8 cellular contexts compared by ENCODE assay signal in the genomic region with DNA sequence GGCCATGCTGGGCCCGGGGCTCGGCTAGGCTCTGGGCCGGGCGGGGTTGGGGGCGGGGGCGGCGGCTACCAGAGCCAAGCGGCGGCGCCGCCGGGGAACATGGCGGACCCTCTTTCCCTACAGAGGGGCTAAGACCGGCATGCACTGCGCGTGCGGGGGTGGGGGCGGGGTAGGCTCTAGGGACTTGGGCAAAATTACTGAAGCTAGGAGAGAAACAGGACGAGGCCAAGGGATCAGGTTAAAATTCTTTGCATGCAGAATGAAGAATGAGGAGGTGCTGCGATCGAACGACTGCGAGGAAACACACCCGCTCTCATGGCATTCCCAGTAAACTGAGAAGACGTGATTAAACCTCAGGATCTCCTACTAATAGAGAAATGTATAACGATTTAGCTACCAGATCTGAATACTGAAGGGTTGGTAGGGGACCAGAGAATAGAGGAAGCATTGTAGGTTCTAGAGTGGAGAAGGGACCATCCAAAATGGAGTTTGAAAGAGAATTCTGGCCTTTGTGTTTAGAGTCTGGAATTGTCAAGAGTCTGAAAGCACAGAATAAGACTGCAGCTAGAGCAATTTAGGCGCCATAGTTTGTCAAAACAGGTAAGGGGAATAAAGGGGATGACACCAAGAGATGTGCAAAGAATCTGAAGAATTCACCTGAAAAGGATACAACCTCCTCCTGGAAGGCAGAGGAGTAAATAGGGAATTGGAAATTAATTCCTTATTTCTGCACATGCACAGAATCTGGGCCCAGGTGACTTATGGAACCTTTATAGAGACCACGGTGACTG. TPM values are rescaled to one million over a fixed set of nuclear protein-coding genes. Genes with fewer than 3 reads are reported as not detected.
DNase-seq lines count a peak whose midpoint lies in the region; ATAC-seq, FAIRE-seq and TF ChIP-seq lines count a peak whose summit lies in the region.

A gene (minus strand): TSS at position 141 of the 791 bp plus-strand sequence. CDS start 135 bp downstream, at position 6.

- no peak for TF ChIP-seq CTCF in activated B cell treated with CpG ODN at 0.5 μM for 24 hours (IDR thresholded peaks at IDR 0.05)
- TF ChIP-seq CTCF in keratinocyte (optimal IDR thresholded peaks at IDR 0.05 in 1 of 3, IDR thresholded peaks at IDR 0.05 in 1 of 3, conservative IDR thresholded peaks at IDR 0.05 in 1 of 3; ENCODE audit: extremely low read depth in 1 of 3, insufficient read depth in 2 of 3, low read length in 3 of 3) = no peak

- peaks cover 52% of the 10 kb centered on the region for H3K4me1 Mint-ChIP-seq in activated B cell treated with CpG ODN at 0.5 μM for 24 hours
- H3K4me1 Mint-ChIP-seq in central memory CD8-positive, alpha-beta T cell = peaks cover 51% of the 10 kb centered on the region

- DNase-seq in ACHN (peak; percentile 97), NCI-H345 (lab: John Stamatoyannopoulos, UW) (peak; percentile 92), activated B cell treated with CpG ODN at 0.5 μM for 24 hours (no peak), keratinocyte (ENCODE audit: low read depth, low spot score) (peak; percentile 72)
- DNase-seq in central memory CD8-positive, alpha-beta T cell (ENCODE audit: low spot score in 2 of 2) = peak; percentile 52 to 67
- peak; percentile 82 to 91 (median 84) for DNase-seq in stimulated activated CD4-positive, alpha-beta T cell treated with anti-CD3 and anti-CD28 coated beads, Interleukin-12 subunit alpha, Interleukin-12 subunit beta, amount 100 ng/mL, for 48 hours (ENCODE audit: low read depth in 2 of 3, low spot score in 1 of 3)

- H3K9me1 ChIP-seq in keratinocyte (ENCODE audit: control insufficient read depth, extremely low read depth, insufficient read depth, low read length) = no peaks in the 10 kb centered on the region

- H3K9me3 ChIP-seq in keratinocyte (ENCODE audit: control insufficient read depth, low read depth, low read length) = no peaks in the 10 kb centered on the region

- no peaks in the 10 kb centered on the region for H3K27me3 ChIP-seq in keratinocyte (ENCODE audit: control insufficient read depth, extremely low read depth, insufficient read depth, low read length)

- POLR2A ChIA-PET in activated B cell treated with CpG ODN at 0.5 μM for 24 hours (lab: Charles Lee) = interaction anchor here (0.6 to 2.7 kb wide), 26 partner anchors 10 to 1616 kb away, joined by 3 to 39 read pairs (median 6); a partner anchor contains a TSS

- CTCF ChIA-PET in activated B cell treated with CpG ODN at 0.5 μM for 24 hours (lab: Charles Lee) = no interaction called here

- no peaks in the 10 kb centered on the region for H3K27me3 Mint-ChIP-seq in activated B cell treated with CpG ODN at 0.5 μM for 24 hours
- H3K27me3 Mint-ChIP-seq in central memory CD8-positive, alpha-beta T cell = no peaks in the 10 kb centered on the region

- H3K4me3 ChIP-seq in keratinocyte (ENCODE audit: control insufficient read depth in 2 of 3, extremely low read depth in 1 of 3, insufficient read depth in 2 of 3, low read depth in 1 of 3, low read length in 3 of 3) = peak within 1 kb of the TSS; percentile 55 to 89 (median 85)

- dilution Hi-C loops in keratinocyte (cut with MboI; ENCODE audit: extremely low pct_ligation_motif_present, low sequenced_read_pairs) = no loop called here

- peaks cover 20% of the 10 kb centered on the region for H3K4me1 ChIP-seq in keratinocyte (ENCODE audit: control insufficient read depth, extremely low read depth, insufficient read depth, low read length)

- H3K27ac Mint-ChIP-seq in activated B cell treated with CpG ODN at 0.5 μM for 24 hours = peak within 1 kb of the TSS; percentile 96
- H3K27ac Mint-ChIP-seq in central memory CD8-positive, alpha-beta T cell (ENCODE audit: low read depth) = peak within 1 kb of the TSS; percentile 77

- peaks cover 38% of the 10 kb centered on the region for H3K79me2 ChIP-seq in keratinocyte (ENCODE audit: control insufficient read depth, insufficient read depth, low read length)

- peak within 1 kb of the TSS; percentile 89 for H3K27ac ChIP-seq in keratinocyte (ENCODE audit: control insufficient read depth, insufficient read depth, low read length)

- peak within 1 kb of the TSS; percentile 95 for H3K9ac ChIP-seq in keratinocyte (ENCODE audit: control insufficient read depth, extremely low read depth, insufficient read depth, low read length)

- H4K20me1 ChIP-seq in keratinocyte (ENCODE audit: control insufficient read depth, extremely low read depth, insufficient read depth, low read length) = no peaks in the 10 kb centered on the region

- intact Hi-C loops in activated B cell treated with CpG ODN at 0.5 μM for 24 hours (cut with micrococcal nuclease) = loop anchor here (1.0 to 10.0 kb wide), 11 partner anchors 17 to 1616 kb away; a partner anchor contains a TSS

- FAIRE-seq in keratinocyte (lab: Jason Lieb, UNC) = peak; percentile 84

- in situ Hi-C loops in ACHN (cut with HindIII; ENCODE audit: low pct_ligation_motif_present, low pct_unique_long_range_greater_than_20kb, low sequenced_read_pairs) = no loop called here

- no peaks in the 10 kb centered on the region for H3K9me3 Mint-ChIP-seq in activated B cell treated with CpG ODN at 0.5 μM for 24 hours
- H3K9me3 Mint-ChIP-seq in central memory CD8-positive, alpha-beta T cell = no peaks in the 10 kb centered on the region

- peaks cover 0 to 4% of the 10 kb centered on the region in 2 experiments for H3K36me3 ChIP-seq in keratinocyte (ENCODE audit: control insufficient read depth in 2 of 2, extremely low read depth in 1 of 2, insufficient read depth in 2 of 2, low read length in 2 of 2)

- H2AFZ ChIP-seq in keratinocyte (ENCODE audit: control insufficient read depth, low read length) = peak within 1 kb of the TSS; percentile 72

- ATAC-seq in GM18907 (IDR thresholded peaks at IDR 0.05; ENCODE audit: unreplicated experiment) (peak; percentile 67), HG03196 (IDR thresholded peaks at IDR 0.05; ENCODE audit: unreplicated experiment) (peak; percentile 59), activated B cell treated with CpG ODN at 0.5 μM for 24 hours (ENCODE audit: low read depth) (peak; percentile 73)
- peak; percentile 85 for ATAC-seq in central memory CD8-positive, alpha-beta T cell (replicated peaks; ENCODE audit: extremely low read depth, poor library complexity, severe bottlenecking)

- peaks cover 10% of the 10 kb centered on the region for H3K36me3 Mint-ChIP-seq in activated B cell treated with CpG ODN at 0.5 μM for 24 hours (ENCODE audit: low read depth)
- peaks cover 5% of the 10 kb centered on the region for H3K36me3 Mint-ChIP-seq in central memory CD8-positive, alpha-beta T cell (ENCODE audit: insufficient read depth)

- peak within 1 kb of the TSS; percentile 85 for H3K4me2 ChIP-seq in keratinocyte (ENCODE audit: control insufficient read depth, extremely low read depth, insufficient read depth, low read depth, low read length)

- H3K4me3 Mint-ChIP-seq in activated B cell treated with CpG ODN at 0.5 μM for 24 hours = peak within 1 kb of the TSS; percentile 92
- H3K4me3 Mint-ChIP-seq in central memory CD8-positive, alpha-beta T cell = peak within 1 kb of the TSS; percentile 80

RNA-seq across cellular contexts. Expression of the gene that starts here (rescaled TPM):
- 41.4 and 43.3 TPM in 2 replicates for total RNA-seq in activated B cell treated with CpG ODN at 0.5 μM for 24 hours
- polyA plus RNA-seq in keratinocyte = 14.8 to 23.5 TPM (median 20.6 TPM) in 3 replicates
- polyA plus RNA-seq in keratinocyte (2011; ENCODE audit: low read depth) = 21.2 TPM
- polyA plus RNA-seq in keratinocyte (2011; cell fraction: cytosol; rRNA removed) = 23.6 and 30.6 TPM in 2 replicates
- polyA plus RNA-seq in keratinocyte (2011; cell fraction: nucleus; rRNA removed) = 22.4 and 28.4 TPM in 2 replicates
- 19.9 and 27.8 TPM in 2 replicates for polyA plus RNA-seq in keratinocyte (2012; ENCODE audit: low replicate concordance)
- polyA minus RNA-seq in keratinocyte = 10.9 to 23.1 TPM (median 13.2 TPM) in 3 replicates
- polyA minus RNA-seq in keratinocyte (2011; cell fraction: cytosol; rRNA and poly(A)+ RNA removed) = 8.2 TPM
- polyA minus RNA-seq in keratinocyte (2011; cell fraction: nucleus; rRNA and poly(A)+ RNA removed) = 8.9 and 22.4 TPM in 2 replicates
